Comparison of ENCODE assay signal across 8 cellular contexts in the genomic region with DNA sequence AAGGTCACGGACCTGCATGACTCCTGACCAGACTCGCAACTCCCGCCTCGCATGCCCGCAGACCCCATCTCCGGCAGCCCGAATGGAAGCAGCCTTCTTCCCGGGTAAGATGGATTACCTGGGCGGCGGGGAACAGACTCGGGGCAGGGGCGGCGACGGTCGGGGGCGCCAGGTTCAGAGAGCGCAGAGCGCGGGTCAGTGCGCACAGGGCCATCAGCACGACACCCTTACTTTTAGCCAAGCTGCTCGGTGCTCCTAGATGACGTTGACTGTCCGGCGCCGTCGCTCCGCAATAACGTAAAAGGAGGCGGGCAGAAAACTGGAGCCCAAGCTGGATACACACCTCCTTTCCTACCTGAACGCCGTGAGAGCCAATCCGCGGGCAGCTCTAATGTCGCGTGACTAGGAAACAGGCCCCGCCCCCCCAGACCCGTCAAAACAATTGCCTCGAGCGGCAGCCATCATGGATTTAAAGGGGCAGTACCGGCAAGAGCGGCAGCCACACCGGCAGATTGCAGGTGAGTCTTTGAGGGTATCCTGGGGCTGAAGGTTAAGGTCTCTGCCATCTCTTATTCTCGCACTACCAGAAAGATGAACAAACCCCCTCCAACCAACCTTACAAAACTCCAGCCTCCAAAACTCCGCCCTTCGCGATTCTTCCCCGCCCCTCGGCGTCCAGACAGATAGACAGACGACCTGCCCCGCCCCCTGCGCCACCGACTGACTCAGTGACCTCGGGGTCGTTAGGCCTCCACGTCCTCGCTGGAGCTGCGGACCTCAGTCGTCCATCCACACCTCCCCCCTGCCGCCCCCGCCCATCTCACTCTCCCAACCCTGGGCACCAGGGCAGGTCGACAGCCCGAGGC. TPM values are rescaled to one million over a fixed set of nuclear protein-coding genes. Genes with fewer than 3 reads are reported as not detected.
DNase-seq lines count a peak whose midpoint lies in the region; ATAC-seq and TF ChIP-seq lines count a peak whose summit lies in the region.

Gene KLC4, plus strand, starts transcription at position 464 of the 866 bp plus-strand sequence. CDS start 1,705 bp downstream, outside the sequence.
Gene MRPL2, minus strand, starts transcription at position 267 of the 866 bp plus-strand sequence. Its CDS starts 53 bp downstream, at position 214.

- H3K27me3 Mint-ChIP-seq in T-helper 1 cell treated with Interleukin-12 subunit alpha and Interleukin-12 subunit beta and Interleukin-4 antibody, amounts not matched to agents 30 μg/mL and 1 μg/mL, for 36 hours (ENCODE audit: low read depth): no peaks in the 10 kb centered on the region

- peaks cover 17% of the 10 kb centered on the region for H3K36me3 Mint-ChIP-seq in T-helper 1 cell treated with Interleukin-12 subunit alpha and Interleukin-12 subunit beta and Interleukin-4 antibody, amounts not matched to agents 30 μg/mL and 1 μg/mL, for 36 hours (ENCODE audit: low read depth)

- no peaks in the 10 kb centered on the region for H3K27me3 ChIP-seq in prostate gland (replicated peaks; ENCODE audit: insufficient read depth)

- peak within 1 kb of the TSS; percentile 96 for H3K27ac ChIP-seq in angular gyrus (ENCODE audit: low read depth, low read length)
- peak within 1 kb of the TSS; percentile 92 for H3K27ac ChIP-seq in prostate gland
- H3K27ac ChIP-seq in urinary bladder (ENCODE audit: low read depth): peak within 1 kb of the TSS; percentile 91

- under 1% methylated on average over 64 of the region's 64 CpGs for WGBS in prostate gland
- WGBS in urinary bladder: under 1% methylated on average over 64 of the region's 64 CpGs

- no peaks in the 10 kb centered on the region for H3K9me3 Mint-ChIP-seq in T-helper 1 cell treated with Interleukin-12 subunit alpha and Interleukin-12 subunit beta and Interleukin-4 antibody, amounts not matched to agents 30 μg/mL and 1 μg/mL, for 36 hours

- H3K4me1 ChIP-seq in prostate gland (replicated peaks): peaks cover 16% of the 10 kb centered on the region
- H3K4me1 ChIP-seq in urinary bladder (ENCODE audit: insufficient read depth): no peaks in the 10 kb centered on the region

- H3K4me3 ChIP-seq in prostate gland (peak within 1 kb of the TSS; percentile 62 to 91), urinary bladder (ENCODE audit: low read depth, low read length) (peak within 1 kb of the TSS; percentile 89)

- TF ChIP-seq CTCF in GM13977 (IDR thresholded peaks at IDR 0.05; ENCODE audit: extremely low read depth, insufficient read depth, missing control alignments) (no peak), prostate gland (IDR thresholded peaks at IDR 0.05) (peak in 1 of 4 experiments; percentile 28)

- peaks cover 23% of the 10 kb centered on the region for H3K4me1 Mint-ChIP-seq in T-helper 1 cell treated with Interleukin-12 subunit alpha and Interleukin-12 subunit beta and Interleukin-4 antibody, amounts not matched to agents 30 μg/mL and 1 μg/mL, for 36 hours (ENCODE audit: low read depth)

- peak within 1 kb of the TSS; percentile 95 for H3K27ac Mint-ChIP-seq in T-helper 1 cell treated with Interleukin-12 subunit alpha and Interleukin-12 subunit beta and Interleukin-4 antibody, amounts not matched to agents 30 μg/mL and 1 μg/mL, for 36 hours

- peak within 1 kb of the TSS; percentile 89 for H3K4me3 Mint-ChIP-seq in T-helper 1 cell treated with Interleukin-12 subunit alpha and Interleukin-12 subunit beta and Interleukin-4 antibody, amounts not matched to agents 30 μg/mL and 1 μg/mL, for 36 hours

- H3K36me3 ChIP-seq in prostate gland: peaks cover 0 to 6% of the 10 kb centered on the region in 2 donors
- no peaks in the 10 kb centered on the region for H3K36me3 ChIP-seq in urinary bladder (ENCODE audit: insufficient read depth)

- TF ChIP-seq POLR2A in prostate gland (IDR thresholded peaks at IDR 0.05): peak; percentile 75

- peak; percentile 89 for ATAC-seq in HG02884 (IDR thresholded peaks at IDR 0.05; ENCODE audit: unreplicated experiment)
- ATAC-seq in left ventricle myocardium superior: peak; percentile 97

- in situ Hi-C loops in GM13977 (cut with MboI; ENCODE audit: low pct_unique_long_range_greater_than_20kb, low sequenced_read_pairs, unreplicated experiment): no loop called here

- intact Hi-C loops in left ventricle myocardium superior (cut with micrococcal nuclease): no loop called here
- intact Hi-C loops in prostate gland (cut with DNase I): loop anchor here (10.0 kb wide), 1 partner anchor 45 kb away; the partner anchor contains the start of genes KLHDC3 and MEA1

- peak; percentile 99 for DNase-seq in GM13977 (ENCODE audit: low spot score)
- DNase-seq in NCI-H1694 (lab: John Stamatoyannopoulos, UW): peak; percentile 97
- DNase-seq in left ventricle myocardium superior: peak; percentile 97
- peak; percentile 99 for DNase-seq in prostate gland (ENCODE audit: low spot score)

- no peaks in the 10 kb centered on the region for H3K9me3 ChIP-seq in prostate gland

RNA-seq across cellular contexts. Expression of gene KLC4, which starts in this region (rescaled TPM):
- total RNA-seq in left ventricle myocardium superior (35.9 TPM), prostate gland (10 to 100 TPM; 27.3 to 41.2 TPM), urinary bladder (17.1 TPM)
- polyA plus RNA-seq in urinary bladder: 31.9 TPM

RNA-seq across cellular contexts. Expression of gene MRPL2, which starts in this region (rescaled TPM):
- total RNA-seq in left ventricle myocardium superior: 116 TPM
- total RNA-seq in prostate gland: 10 to 100 TPM; 19.1 to 52.3 TPM
- 9.3 TPM for total RNA-seq in urinary bladder
- 61.6 TPM for polyA plus RNA-seq in urinary bladder

Comparison
In these comparisons a context has a peak if more than half of its experiments do, and no peak if none do; other contexts are left out.
1. Peak in every context shown above with its lines: DNase-seq, ATAC-seq, H3K4me3 ChIP-seq and H3K27ac ChIP-seq.